In the genomic region with DNA sequence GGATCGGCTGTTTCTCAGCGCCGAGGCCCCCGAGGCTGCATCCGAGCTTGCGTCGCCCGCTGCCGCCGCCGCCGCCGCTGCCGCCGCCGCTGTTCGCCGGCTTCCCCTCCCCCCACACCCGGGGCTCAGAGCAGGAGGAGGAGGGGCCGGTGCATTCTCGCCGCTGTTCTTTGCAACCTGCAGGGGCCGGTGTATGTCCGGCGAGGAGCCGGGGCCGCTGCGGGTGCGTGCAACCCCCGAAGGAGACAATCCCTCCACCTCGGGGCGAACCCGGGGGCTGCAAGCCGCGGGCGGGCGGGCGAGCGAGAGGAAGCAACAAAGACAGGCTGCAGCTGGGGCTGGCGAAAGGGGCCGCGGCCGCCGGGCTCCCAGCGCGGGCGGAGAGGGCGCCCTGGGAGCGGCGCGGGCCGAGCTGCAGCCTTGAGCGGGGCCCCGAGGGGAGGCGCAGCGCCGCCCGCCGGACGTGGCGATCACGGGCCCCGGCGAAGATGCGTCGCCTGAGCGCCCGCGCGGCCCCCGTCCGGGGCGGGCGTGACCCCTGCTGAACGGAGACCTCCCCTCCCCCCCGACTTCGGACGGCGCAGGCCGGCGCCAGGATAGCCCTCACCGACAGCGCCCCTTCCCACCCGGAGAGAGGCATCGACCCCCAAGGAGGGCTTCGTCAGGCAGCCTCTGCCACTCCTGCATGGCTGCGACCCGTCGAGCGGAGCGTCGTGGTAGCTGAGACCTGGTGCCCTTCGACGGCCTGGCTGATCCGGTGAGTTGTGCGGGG, we compare ENCODE assay signal across 1 cellular context.
A peak's percentile ranks its signal among the peaks of the same experiment; 100 is the strongest.
TF ChIP-seq lines count a peak whose summit lies in the region.

No MANE protein-coding gene starts in this region.

TF ChIP-seq in HepG2, 621 proteins besides CTCF, POLR2A, EP300 and RAD21 (continued from another document and continues in another):
- TF ChIP-seq, protein P1, sequence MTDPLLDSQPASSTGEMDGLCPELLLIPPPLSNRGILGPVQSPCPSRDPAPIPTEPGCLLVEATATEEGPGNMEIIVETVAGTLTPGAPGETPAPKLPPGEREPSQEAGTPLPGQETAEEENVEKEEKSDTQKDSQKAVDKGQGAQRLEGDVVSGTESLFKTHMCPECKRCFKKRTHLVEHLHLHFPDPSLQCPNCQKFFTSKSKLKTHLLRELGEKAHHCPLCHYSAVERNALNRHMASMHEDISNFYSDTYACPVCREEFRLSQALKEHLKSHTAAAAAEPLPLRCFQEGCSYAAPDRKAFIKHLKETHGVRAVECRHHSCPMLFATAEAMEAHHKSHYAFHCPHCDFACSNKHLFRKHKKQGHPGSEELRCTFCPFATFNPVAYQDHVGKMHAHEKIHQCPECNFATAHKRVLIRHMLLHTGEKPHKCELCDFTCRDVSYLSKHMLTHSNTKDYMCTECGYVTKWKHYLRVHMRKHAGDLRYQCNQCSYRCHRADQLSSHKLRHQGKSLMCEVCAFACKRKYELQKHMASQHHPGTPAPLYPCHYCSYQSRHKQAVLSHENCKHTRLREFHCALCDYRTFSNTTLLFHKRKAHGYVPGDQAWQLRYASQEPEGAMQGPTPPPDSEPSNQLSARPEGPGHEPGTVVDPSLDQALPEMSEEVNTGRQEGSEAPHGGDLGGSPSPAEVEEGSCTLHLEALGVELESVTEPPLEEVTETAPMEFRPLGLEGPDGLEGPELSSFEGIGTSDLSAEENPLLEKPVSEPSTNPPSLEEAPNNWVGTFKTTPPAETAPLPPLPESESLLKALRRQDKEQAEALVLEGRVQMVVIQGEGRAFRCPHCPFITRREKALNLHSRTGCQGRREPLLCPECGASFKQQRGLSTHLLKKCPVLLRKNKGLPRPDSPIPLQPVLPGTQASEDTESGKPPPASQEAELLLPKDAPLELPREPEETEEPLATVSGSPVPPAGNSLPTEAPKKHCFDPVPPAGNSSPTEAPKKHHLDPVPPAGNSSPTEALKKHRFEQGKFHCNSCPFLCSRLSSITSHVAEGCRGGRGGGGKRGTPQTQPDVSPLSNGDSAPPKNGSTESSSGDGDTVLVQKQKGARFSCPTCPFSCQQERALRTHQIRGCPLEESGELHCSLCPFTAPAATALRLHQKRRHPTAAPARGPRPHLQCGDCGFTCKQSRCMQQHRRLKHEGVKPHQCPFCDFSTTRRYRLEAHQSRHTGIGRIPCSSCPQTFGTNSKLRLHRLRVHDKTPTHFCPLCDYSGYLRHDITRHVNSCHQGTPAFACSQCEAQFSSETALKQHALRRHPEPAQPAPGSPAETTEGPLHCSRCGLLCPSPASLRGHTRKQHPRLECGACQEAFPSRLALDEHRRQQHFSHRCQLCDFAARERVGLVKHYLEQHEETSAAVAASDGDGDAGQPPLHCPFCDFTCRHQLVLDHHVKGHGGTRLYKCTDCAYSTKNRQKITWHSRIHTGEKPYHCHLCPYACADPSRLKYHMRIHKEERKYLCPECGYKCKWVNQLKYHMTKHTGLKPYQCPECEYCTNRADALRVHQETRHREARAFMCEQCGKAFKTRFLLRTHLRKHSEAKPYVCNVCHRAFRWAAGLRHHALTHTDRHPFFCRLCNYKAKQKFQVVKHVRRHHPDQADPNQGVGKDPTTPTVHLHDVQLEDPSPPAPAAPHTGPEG (CRISPR knock-in tag; IDR thresholded peaks at IDR 0.05): peak; percentile 89
- 0 out of 2 replicates have a peak, but pooled peaks have one; percentile 24 for TF ChIP-seq SMYD3 (CRISPR knock-in tag; IDR thresholded peaks at IDR 0.05)
- no peak for TF ChIP-seq BRCA1 (CRISPR knock-in tag; IDR thresholded peaks at IDR 0.05)
- TF ChIP-seq, protein P2, sequence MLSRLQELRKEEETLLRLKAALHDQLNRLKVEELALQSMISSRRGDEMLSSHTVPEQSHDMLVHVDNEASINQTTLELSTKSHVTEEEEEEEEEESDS (CRISPR knock-in tag; IDR thresholded peaks at IDR 0.05; ENCODE audit: borderline replicate concordance): peak; percentile 63; the same call in 1 of the 2 replicates
- no peak for TF ChIP-seq KDM1A (CRISPR knock-in tag; IDR thresholded peaks at IDR 0.05)
- TF ChIP-seq ZNF430 (CRISPR knock-in tag; IDR thresholded peaks at IDR 0.05): no peak; the same call in 1 of the 2 replicates
- TF ChIP-seq ZNF674 (CRISPR knock-in tag; IDR thresholded peaks at IDR 0.05; ENCODE audit: low read depth): 0 out of 2 replicates have a peak, but pooled peaks have one; percentile 66
- peak; percentile 49; the same call in 1 of the 2 replicates for TF ChIP-seq TARDBP (CRISPR knock-in tag; IDR thresholded peaks at IDR 0.05)
- TF ChIP-seq TBP (CRISPR knock-in tag; IDR thresholded peaks at IDR 0.05): no peak
- TF ChIP-seq, protein P3, sequence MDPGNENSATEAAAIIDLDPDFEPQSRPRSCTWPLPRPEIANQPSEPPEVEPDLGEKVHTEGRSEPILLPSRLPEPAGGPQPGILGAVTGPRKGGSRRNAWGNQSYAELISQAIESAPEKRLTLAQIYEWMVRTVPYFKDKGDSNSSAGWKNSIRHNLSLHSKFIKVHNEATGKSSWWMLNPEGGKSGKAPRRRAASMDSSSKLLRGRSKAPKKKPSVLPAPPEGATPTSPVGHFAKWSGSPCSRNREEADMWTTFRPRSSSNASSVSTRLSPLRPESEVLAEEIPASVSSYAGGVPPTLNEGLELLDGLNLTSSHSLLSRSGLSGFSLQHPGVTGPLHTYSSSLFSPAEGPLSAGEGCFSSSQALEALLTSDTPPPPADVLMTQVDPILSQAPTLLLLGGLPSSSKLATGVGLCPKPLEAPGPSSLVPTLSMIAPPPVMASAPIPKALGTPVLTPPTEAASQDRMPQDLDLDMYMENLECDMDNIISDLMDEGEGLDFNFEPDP (CRISPR knock-in tag; conservative IDR thresholded peaks at IDR 0.05): 0 out of 2 replicates have a peak, but pooled peaks have one; percentile 37
- TF ChIP-seq EED (CRISPR knock-in tag; IDR thresholded peaks at IDR 0.05): no peak
- TF ChIP-seq ASH2L (IDR thresholded peaks at IDR 0.05; ENCODE audit: insufficient read length, low read depth, low read length): peak; percentile 41
- TF ChIP-seq, protein P4, sequence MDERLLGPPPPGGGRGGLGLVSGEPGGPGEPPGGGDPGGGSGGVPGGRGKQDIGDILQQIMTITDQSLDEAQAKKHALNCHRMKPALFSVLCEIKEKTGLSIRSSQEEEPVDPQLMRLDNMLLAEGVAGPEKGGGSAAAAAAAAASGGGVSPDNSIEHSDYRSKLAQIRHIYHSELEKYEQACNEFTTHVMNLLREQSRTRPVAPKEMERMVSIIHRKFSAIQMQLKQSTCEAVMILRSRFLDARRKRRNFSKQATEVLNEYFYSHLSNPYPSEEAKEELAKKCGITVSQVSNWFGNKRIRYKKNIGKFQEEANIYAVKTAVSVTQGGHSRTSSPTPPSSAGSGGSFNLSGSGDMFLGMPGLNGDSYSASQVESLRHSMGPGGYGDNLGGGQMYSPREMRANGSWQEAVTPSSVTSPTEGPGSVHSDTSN (CRISPR knock-in tag; IDR thresholded peaks at IDR 0.05): no peak
- TF ChIP-seq, protein P5, sequence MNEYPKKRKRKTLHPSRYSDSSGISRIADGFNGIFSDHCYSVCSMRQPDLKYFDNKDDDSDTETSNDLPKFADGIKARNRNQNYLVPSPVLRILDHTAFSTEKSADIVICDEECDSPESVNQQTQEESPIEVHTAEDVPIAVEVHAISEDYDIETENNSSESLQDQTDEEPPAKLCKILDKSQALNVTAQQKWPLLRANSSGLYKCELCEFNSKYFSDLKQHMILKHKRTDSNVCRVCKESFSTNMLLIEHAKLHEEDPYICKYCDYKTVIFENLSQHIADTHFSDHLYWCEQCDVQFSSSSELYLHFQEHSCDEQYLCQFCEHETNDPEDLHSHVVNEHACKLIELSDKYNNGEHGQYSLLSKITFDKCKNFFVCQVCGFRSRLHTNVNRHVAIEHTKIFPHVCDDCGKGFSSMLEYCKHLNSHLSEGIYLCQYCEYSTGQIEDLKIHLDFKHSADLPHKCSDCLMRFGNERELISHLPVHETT (CRISPR knock-in tag; conservative IDR thresholded peaks at IDR 0.05): 0 out of 2 replicates have a peak, but pooled peaks have one; percentile 28
- TF ChIP-seq ZSCAN21 (CRISPR knock-in tag; IDR thresholded peaks at IDR 0.05; ENCODE audit: borderline replicate concordance): 0 out of 2 replicates have a peak, but pooled peaks have one; percentile 17
- 0 out of 2 replicates have a peak, but pooled peaks have one; percentile 19 for TF ChIP-seq HOXD1 (CRISPR knock-in tag; IDR thresholded peaks at IDR 0.05)
- no peak; the same call in 1 of the 2 replicates for TF ChIP-seq MED13 (CRISPR knock-in tag; IDR thresholded peaks at IDR 0.05)
- TF ChIP-seq PRPF4 (IDR thresholded peaks at IDR 0.05; ENCODE audit: low read depth, low read length, poor library complexity, severe bottlenecking): peak; percentile 98
- TF ChIP-seq, protein P6, sequence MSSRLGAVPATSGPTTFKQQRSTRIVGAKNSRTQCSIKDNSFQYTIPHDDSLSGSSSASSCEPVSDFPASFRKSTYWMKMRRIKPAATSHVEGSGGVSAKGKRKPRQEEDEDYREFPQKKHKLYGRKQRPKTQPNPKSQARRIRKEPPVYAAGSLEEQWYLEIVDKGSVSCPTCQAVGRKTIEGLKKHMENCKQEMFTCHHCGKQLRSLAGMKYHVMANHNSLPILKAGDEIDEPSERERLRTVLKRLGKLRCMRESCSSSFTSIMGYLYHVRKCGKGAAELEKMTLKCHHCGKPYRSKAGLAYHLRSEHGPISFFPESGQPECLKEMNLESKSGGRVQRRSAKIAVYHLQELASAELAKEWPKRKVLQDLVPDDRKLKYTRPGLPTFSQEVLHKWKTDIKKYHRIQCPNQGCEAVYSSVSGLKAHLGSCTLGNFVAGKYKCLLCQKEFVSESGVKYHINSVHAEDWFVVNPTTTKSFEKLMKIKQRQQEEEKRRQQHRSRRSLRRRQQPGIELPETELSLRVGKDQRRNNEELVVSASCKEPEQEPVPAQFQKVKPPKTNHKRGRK (CRISPR knock-in tag; IDR thresholded peaks at IDR 0.05): no peak
- TF ChIP-seq, protein P7, sequence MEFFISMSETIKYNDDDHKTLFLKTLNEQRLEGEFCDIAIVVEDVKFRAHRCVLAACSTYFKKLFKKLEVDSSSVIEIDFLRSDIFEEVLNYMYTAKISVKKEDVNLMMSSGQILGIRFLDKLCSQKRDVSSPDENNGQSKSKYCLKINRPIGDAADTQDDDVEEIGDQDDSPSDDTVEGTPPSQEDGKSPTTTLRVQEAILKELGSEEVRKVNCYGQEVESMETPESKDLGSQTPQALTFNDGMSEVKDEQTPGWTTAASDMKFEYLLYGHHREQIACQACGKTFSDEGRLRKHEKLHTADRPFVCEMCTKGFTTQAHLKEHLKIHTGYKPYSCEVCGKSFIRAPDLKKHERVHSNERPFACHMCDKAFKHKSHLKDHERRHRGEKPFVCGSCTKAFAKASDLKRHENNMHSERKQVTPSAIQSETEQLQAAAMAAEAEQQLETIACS (CRISPR knock-in tag; IDR thresholded peaks at IDR 0.05): 0 out of 2 replicates have a peak, but pooled peaks have one; percentile 30
- no peak for TF ChIP-seq ZNF24 (IDR thresholded peaks at IDR 0.05)
- no peak for TF ChIP-seq DNMT1 (CRISPR knock-in tag; IDR thresholded peaks at IDR 0.05)
- peak; percentile 60 for TF ChIP-seq ZFY (CRISPR knock-in tag; IDR thresholded peaks at IDR 0.05)
- no peak for TF ChIP-seq XRCC5 (optimal IDR thresholded peaks at IDR 0.05; ENCODE audit: low read length)
- TF ChIP-seq ZNF616 (CRISPR knock-in tag; IDR thresholded peaks at IDR 0.05; ENCODE audit: low read depth): 0 out of 2 replicates have a peak, but pooled peaks have one; percentile 25
- TF ChIP-seq ZNF547 (CRISPR knock-in tag; IDR thresholded peaks at IDR 0.05): peak; percentile 24; the same call in 1 of the 2 replicates
- TF ChIP-seq ZNF225 (CRISPR knock-in tag; IDR thresholded peaks at IDR 0.05): peak; percentile 12; the same call in 1 of the 2 replicates
- 0 out of 2 replicates have a peak, but pooled peaks have one; percentile 76 for TF ChIP-seq ZNF672 (CRISPR knock-in tag; IDR thresholded peaks at IDR 0.05)
- TF ChIP-seq ZSCAN9 (CRISPR knock-in tag; IDR thresholded peaks at IDR 0.05; ENCODE audit: borderline replicate concordance): no peak
- TF ChIP-seq ZNF543 (CRISPR knock-in tag; IDR thresholded peaks at IDR 0.05): no peak
- peak; percentile 28; the same call in 1 of the 2 replicates for TF ChIP-seq RNF2 (conservative IDR thresholded peaks at IDR 0.05; ENCODE audit: low read depth)
- 0 out of 2 replicates have a peak, but pooled peaks have one; percentile 18 for TF ChIP-seq ZNF556 (CRISPR knock-in tag; IDR thresholded peaks at IDR 0.05; ENCODE audit: borderline replicate concordance)
- TF ChIP-seq RFX3 (CRISPR knock-in tag; IDR thresholded peaks at IDR 0.05): no peak
- TF ChIP-seq ZNF839 (CRISPR knock-in tag; IDR thresholded peaks at IDR 0.05; ENCODE audit: borderline replicate concordance): peak; percentile 55; the same call in 1 of the 2 replicates
- 0 out of 2 replicates have a peak, but pooled peaks have one; percentile 12 for TF ChIP-seq MIXL1 (CRISPR knock-in tag; IDR thresholded peaks at IDR 0.05)
- TF ChIP-seq RFXAP (CRISPR knock-in tag; IDR thresholded peaks at IDR 0.05; ENCODE audit: borderline replicate concordance): peak; percentile 39; the same call in 1 of the 2 replicates
- TF ChIP-seq, protein P8, sequence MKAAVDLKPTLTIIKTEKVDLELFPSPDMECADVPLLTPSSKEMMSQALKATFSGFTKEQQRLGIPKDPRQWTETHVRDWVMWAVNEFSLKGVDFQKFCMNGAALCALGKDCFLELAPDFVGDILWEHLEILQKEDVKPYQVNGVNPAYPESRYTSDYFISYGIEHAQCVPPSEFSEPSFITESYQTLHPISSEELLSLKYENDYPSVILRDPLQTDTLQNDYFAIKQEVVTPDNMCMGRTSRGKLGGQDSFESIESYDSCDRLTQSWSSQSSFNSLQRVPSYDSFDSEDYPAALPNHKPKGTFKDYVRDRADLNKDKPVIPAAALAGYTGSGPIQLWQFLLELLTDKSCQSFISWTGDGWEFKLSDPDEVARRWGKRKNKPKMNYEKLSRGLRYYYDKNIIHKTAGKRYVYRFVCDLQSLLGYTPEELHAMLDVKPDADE (CRISPR knock-in tag; IDR thresholded peaks at IDR 0.05): no peak
- TF ChIP-seq TMF1 (CRISPR knock-in tag; IDR thresholded peaks at IDR 0.05; ENCODE audit: low read depth): peak; percentile 54
- TF ChIP-seq ZNF879 (CRISPR knock-in tag; IDR thresholded peaks at IDR 0.05): 0 out of 2 replicates have a peak, but pooled peaks have one; percentile 17
- TF ChIP-seq, protein P9, sequence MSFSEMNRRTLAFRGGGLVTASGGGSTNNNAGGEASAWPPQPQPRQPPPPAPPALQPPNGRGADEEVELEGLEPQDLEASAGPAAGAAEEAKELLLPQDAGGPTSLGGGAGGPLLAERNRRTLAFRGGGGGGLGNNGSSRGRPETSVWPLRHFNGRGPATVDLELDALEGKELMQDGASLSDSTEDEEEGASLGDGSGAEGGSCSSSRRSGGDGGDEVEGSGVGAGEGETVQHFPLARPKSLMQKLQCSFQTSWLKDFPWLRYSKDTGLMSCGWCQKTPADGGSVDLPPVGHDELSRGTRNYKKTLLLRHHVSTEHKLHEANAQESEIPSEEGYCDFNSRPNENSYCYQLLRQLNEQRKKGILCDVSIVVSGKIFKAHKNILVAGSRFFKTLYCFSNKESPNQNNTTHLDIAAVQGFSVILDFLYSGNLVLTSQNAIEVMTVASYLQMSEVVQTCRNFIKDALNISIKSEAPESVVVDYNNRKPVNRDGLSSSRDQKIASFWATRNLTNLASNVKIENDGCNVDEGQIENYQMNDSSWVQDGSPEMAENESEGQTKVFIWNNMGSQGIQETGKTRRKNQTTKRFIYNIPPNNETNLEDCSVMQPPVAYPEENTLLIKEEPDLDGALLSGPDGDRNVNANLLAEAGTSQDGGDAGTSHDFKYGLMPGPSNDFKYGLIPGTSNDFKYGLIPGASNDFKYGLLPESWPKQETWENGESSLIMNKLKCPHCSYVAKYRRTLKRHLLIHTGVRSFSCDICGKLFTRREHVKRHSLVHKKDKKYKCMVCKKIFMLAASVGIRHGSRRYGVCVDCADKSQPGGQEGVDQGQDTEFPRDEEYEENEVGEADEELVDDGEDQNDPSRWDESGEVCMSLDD (CRISPR knock-in tag; IDR thresholded peaks at IDR 0.05; ENCODE audit: borderline replicate concordance): peak; percentile 16; the same call in 1 of the 2 replicates
- TF ChIP-seq ZBTB8A (CRISPR knock-in tag; IDR thresholded peaks at IDR 0.05; ENCODE audit: borderline replicate concordance, low read depth): no peak
- no peak for TF ChIP-seq NONO (IDR thresholded peaks at IDR 0.05)
- TF ChIP-seq NONO (CRISPR knock-in tag; conservative IDR thresholded peaks at IDR 0.05): peak; percentile 16; the same call in 1 of the 2 replicates
